In the genomic region with DNA sequence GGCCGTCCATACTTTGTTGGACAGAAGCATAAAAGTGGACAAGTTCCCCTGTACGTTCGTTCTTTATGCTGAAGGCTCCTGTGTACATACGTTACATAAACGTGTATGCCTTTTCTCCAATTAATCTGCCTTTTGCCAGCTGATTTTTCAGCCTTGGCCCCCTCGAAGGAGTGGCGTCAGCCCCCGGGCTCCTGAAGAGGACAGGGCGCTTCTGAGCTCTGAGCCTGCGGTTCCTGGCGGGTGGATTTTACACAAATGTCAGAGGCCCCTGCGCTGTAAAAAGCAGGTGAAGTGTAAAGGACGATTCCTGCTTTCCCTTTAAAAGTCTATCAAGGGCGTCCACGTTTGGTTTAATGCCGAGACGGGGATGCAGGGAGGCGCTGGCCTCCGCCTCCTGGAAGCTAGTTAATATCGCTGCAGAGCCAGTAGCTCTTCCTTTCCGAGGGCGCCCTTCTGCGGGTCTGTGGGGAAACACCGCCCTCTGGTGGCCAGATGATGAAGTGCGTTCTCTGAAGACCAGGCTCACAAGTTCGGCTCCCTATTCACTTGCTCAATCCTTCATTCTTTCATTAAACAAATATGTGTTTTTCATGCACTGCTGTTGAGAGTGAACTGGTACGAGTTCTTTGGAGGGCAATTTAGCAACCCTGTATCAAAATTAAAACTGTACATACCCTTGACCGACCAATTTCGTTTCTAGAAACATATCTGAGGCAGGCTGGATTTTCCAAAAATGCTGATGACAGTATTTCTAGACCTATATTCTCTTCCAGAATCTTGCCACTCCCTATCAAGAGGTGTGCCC, we compare ENCODE assay signal across 8 cellular contexts.
A peak's percentile ranks its signal among the peaks of the same experiment; 100 is the strongest.
DNase-seq lines count a peak whose midpoint lies in the region; TF ChIP-seq lines count a peak whose summit lies in the region.

No MANE protein-coding gene starts in this region.

- no peak overlapping the region for H3K27ac ChIP-seq in neutrophil

- H3K9me3 Mint-ChIP-seq in activated T-helper 1 cell treated with anti-CD3 and anti-CD28 coated beads, Interleukin-12 subunit alpha, Interleukin-12 subunit beta, Interleukin-2, Interleukin-4 antibody, amounts not matched to agents 30 ng/mL and 10 ng/mL and 1 ng/mL, durations not matched to agents 14 hours and 24 hours and 36 hours = no peaks in the 10 kb centered on the region

- no peaks in the 10 kb centered on the region for H3K36me3 ChIP-seq in neutrophil

- H3K4me1 ChIP-seq in neutrophil (ENCODE audit: control insufficient read depth in 1 of 2, insufficient read depth in 1 of 2, low read depth in 1 of 2, low read length in 1 of 2) = no peaks in the 10 kb centered on the region

- no peak overlapping the region for H3K27ac Mint-ChIP-seq in activated T-helper 1 cell treated with anti-CD3 and anti-CD28 coated beads, Interleukin-12 subunit alpha, Interleukin-12 subunit beta, Interleukin-2, Interleukin-4 antibody, amounts not matched to agents 30 ng/mL and 10 ng/mL and 1 ng/mL, durations not matched to agents 14 hours and 24 hours and 36 hours

- no peaks in the 10 kb centered on the region for H3K36me3 Mint-ChIP-seq in activated T-helper 1 cell treated with anti-CD3 and anti-CD28 coated beads, Interleukin-12 subunit alpha, Interleukin-12 subunit beta, Interleukin-2, Interleukin-4 antibody, amounts not matched to agents 30 ng/mL and 10 ng/mL and 1 ng/mL, durations not matched to agents 14 hours and 24 hours and 36 hours (ENCODE audit: low read depth)

- H3K27me3 Mint-ChIP-seq in activated T-helper 1 cell treated with anti-CD3 and anti-CD28 coated beads, Interleukin-12 subunit alpha, Interleukin-12 subunit beta, Interleukin-2, Interleukin-4 antibody, amounts not matched to agents 30 ng/mL and 10 ng/mL and 1 ng/mL, durations not matched to agents 14 hours and 24 hours and 36 hours (ENCODE audit: insufficient read depth) = peaks cover 6% of the 10 kb centered on the region

- peak; percentile 46 for DNase-seq in NCI-H1436 (lab: John Stamatoyannopoulos, UW)
- no peak for DNase-seq in NCI-H1436 treated with DMSO at 0.1 percent for 48 hours (lab: John Stamatoyannopoulos, UW)
- peak; percentile 52 for DNase-seq in KG1 (lab: John Stamatoyannopoulos, UW)
- peak; percentile 73 for DNase-seq in RKO (ENCODE audit: low spot score)
- peak; percentile 68 for DNase-seq in activated T-helper 1 cell treated with anti-CD3 and anti-CD28 coated beads, Interleukin-12 subunit alpha, Interleukin-12 subunit beta, Interleukin-2, Interleukin-4 antibody, amounts not matched to agents 30 ng/mL and 10 ng/mL and 1 ng/mL, durations not matched to agents 14 hours and 24 hours and 36 hours (ENCODE audit: low spot score)
- peak; percentile 75 for DNase-seq in fibroblast of the conjunctiva (ENCODE audit: low read depth)
- DNase-seq in stromal cell of bone marrow (ENCODE audit: low read depth) = peak; percentile 70

- no peak overlapping the region for H3K4me3 Mint-ChIP-seq in activated T-helper 1 cell treated with anti-CD3 and anti-CD28 coated beads, Interleukin-12 subunit alpha, Interleukin-12 subunit beta, Interleukin-2, Interleukin-4 antibody, amounts not matched to agents 30 ng/mL and 10 ng/mL and 1 ng/mL, durations not matched to agents 14 hours and 24 hours and 36 hours

- no peaks in the 10 kb centered on the region for H3K9me3 ChIP-seq in neutrophil

- TF ChIP-seq CTCF in neutrophil (IDR thresholded peaks at IDR 0.05) = peak; percentile 85

- H3K4me1 Mint-ChIP-seq in activated T-helper 1 cell treated with anti-CD3 and anti-CD28 coated beads, Interleukin-12 subunit alpha, Interleukin-12 subunit beta, Interleukin-2, Interleukin-4 antibody, amounts not matched to agents 30 ng/mL and 10 ng/mL and 1 ng/mL, durations not matched to agents 14 hours and 24 hours and 36 hours (ENCODE audit: low read depth) = peaks cover 6% of the 10 kb centered on the region

- no peak overlapping the region for H3K4me3 ChIP-seq in neutrophil (ENCODE audit: low read depth in 1 of 2, low read length in 1 of 2)

- intact Hi-C loops in activated T-helper 1 cell treated with anti-CD3 and anti-CD28 coated beads, Interleukin-12 subunit alpha, Interleukin-12 subunit beta, Interleukin-2, Interleukin-4 antibody, amounts not matched to agents 30 ng/mL and 10 ng/mL and 1 ng/mL, durations not matched to agents 14 hours and 24 hours and 36 hours (cut with micrococcal nuclease) = loop anchor here (1.0 to 5.0 kb wide), 4 partner anchors 201 to 1126 kb away; no protein-coding TSS in a partner anchor

- no peaks in the 10 kb centered on the region for H3K27me3 ChIP-seq in neutrophil
